In the genomic region with DNA sequence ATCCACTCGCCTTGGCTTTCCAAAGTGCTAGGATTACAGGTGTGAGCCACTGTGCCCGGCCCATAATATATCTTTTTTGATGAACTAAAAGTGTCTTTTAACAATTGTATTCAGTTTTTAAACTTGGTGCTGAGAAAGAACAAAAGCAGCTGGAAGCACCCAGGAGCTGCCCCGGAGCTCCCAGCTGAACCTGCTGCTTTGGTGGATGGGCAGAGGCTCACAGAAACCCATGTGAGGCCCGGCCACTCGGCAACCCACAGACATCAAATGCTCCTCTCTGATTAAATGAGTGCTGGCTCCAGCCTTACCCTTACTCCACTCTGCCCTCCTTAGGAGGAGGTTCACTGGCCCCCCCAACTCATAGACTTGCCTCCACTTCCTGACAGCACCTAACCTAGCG, we compare ENCODE assay signal across 21 cellular contexts. TPM values are rescaled to one million over a fixed set of nuclear protein-coding genes. Genes with fewer than 3 reads are reported as not detected.
"Had no signal": no experiment of that assay in that cellular context is flagged by ENCODE, and none has a peak within 500 bp of the region (broad histone marks: within the 10 kb centered on the region; RNA-seq: fewer than 3 reads in every experiment).

No MANE protein-coding gene starts in this region.

- H3K36me3 ChIP-seq: ovary, thyroid gland, uterus had no signal

- H3K9ac ChIP-seq: SK-N-SH had no signal

- H3K9me3 ChIP-seq: mucosa of descending colon, ovary, SK-N-SH, thyroid gland, uterus had no signal

- H3K9me3 Mint-ChIP-seq: activated CD4-positive, alpha-beta T cell treated with anti-CD3 and anti-CD28 coated beads, Interleukin-2, amount 10 ng/mL, durations not matched to agents 7 days and 5 days; activated naive CD8-positive, alpha-beta T cell treated with anti-CD3 and anti-CD28 coated beads for 36 hours; memory B cell had no signal

- H3K27me3 ChIP-seq: ovary, thyroid gland, uterus had no signal

- H3K4me2 ChIP-seq: SK-N-SH had no signal

- H3K27me3 Mint-ChIP-seq: memory B cell had no signal

- H3K27ac Mint-ChIP-seq: activated CD4-positive, alpha-beta T cell treated with anti-CD3 and anti-CD28 coated beads, Interleukin-2, amount 10 ng/mL, durations not matched to agents 7 days and 5 days; activated naive CD8-positive, alpha-beta T cell treated with anti-CD3 and anti-CD28 coated beads for 36 hours; memory B cell; T-cell had no signal

- H3K4me3 Mint-ChIP-seq: activated CD4-positive, alpha-beta T cell treated with anti-CD3 and anti-CD28 coated beads, Interleukin-2, amount 10 ng/mL, durations not matched to agents 7 days and 5 days; activated naive CD8-positive, alpha-beta T cell treated with anti-CD3 and anti-CD28 coated beads for 36 hours; memory B cell; T-cell had no signal

- H3K4me1 Mint-ChIP-seq: activated CD4-positive, alpha-beta T cell treated with anti-CD3 and anti-CD28 coated beads, Interleukin-2, amount 10 ng/mL, durations not matched to agents 7 days and 5 days; activated naive CD8-positive, alpha-beta T cell treated with anti-CD3 and anti-CD28 coated beads for 36 hours; memory B cell; naive B cell; T-cell had no signal

- H3K4me3 ChIP-seq: mucosa of descending colon, ovary, thyroid gland, uterus had no signal

- H3K4me1 ChIP-seq: thyroid gland, uterus had no signal

- H3K36me3 Mint-ChIP-seq: activated naive CD8-positive, alpha-beta T cell treated with anti-CD3 and anti-CD28 coated beads for 36 hours; memory B cell; naive B cell; T-cell had no signal

- H3K27ac ChIP-seq: ovary, thyroid gland, uterus had no signal

- DNase-seq: activated CD4-positive, alpha-beta T cell treated with anti-CD3 and anti-CD28 coated beads, Interleukin-2, amount 10 ng/mL, durations not matched to agents 7 days and 5 days; activated naive CD4-positive, alpha-beta T cell; activated naive CD8-positive, alpha-beta T cell treated with anti-CD3 and anti-CD28 coated beads for 36 hours; amniotic stem cell; foreskin melanocyte; glutamatergic neuron; hypothalamus; left ventricle myocardium superior; naive B cell; ovary; SK-N-SH; stimulated activated naive CD4-positive, alpha-beta T cell; T-cell; thyroid gland had no signal

RNA-seq across cellular contexts. Expression of a gene that starts 59.4 kb away (rescaled TPM):
- total RNA-seq: activated CD4-positive, alpha-beta T cell treated with anti-CD3 and anti-CD28 coated beads, Interleukin-2, amount 10 ng/mL, durations not matched to agents 7 days and 5 days; activated CD8-positive, alpha-beta memory T cell treated with anti-CD3 and anti-CD28 coated beads for 36 hours; activated naive CD8-positive, alpha-beta T cell treated with anti-CD3 and anti-CD28 coated beads for 36 hours; cerebellum; dermis microvascular lymphatic vessel endothelial cell; epithelial cell of proximal tubule; T-cell had no signal
- polyA plus RNA-seq: SK-N-SH had no signal
